ENCODE assay signal across 9 cellular contexts in genomic region chr4:25913056-25913850, GRCh38. TPM values are rescaled to one million over a fixed set of nuclear protein-coding genes. Genes with fewer than 3 reads are reported as not detected.
A peak's percentile ranks its signal among the peaks of the same experiment; 100 is the strongest.
DNase-seq lines count a peak whose midpoint lies in the region; ATAC-seq, FAIRE-seq and TF ChIP-seq lines count a peak whose summit lies in the region.
"Had no signal": no experiment of that assay in that cellular context is flagged by ENCODE, and none has a peak within 500 bp of the region (broad histone marks: within the 10 kb centered on the region; RNA-seq: fewer than 3 reads in every experiment).

No MANE protein-coding gene starts in this region.

- TF ChIP-seq POLR2A in GM12891 (IDR thresholded peaks at IDR 0.05; ENCODE audit: low read depth, low read length): 0 out of 2 replicates have a peak, but pooled peaks have one; percentile 25
- TF ChIP-seq POLR2A in heart left ventricle (IDR thresholded peaks at IDR 0.05): no peak
- TF ChIP-seq POLR2A in prostate gland (IDR thresholded peaks at IDR 0.05): no peak

- H3K4me3 ChIP-seq in H7 (ENCODE audit: insufficient read depth, low read depth, low read length) (peak overlapping the region; percentile 64), heart left ventricle (peak overlapping the region; percentile 8 to 94 (median 76)), prostate gland (peak overlapping the region; percentile 76 to 85)

- H3K36me3 ChIP-seq in H7 (replicated peaks; ENCODE audit: control insufficient read depth, insufficient read depth, low read length): no peaks in the 10 kb centered on the region
- H3K36me3 ChIP-seq in heart left ventricle: no peaks in the 10 kb centered on the region
- no peaks in the 10 kb centered on the region for H3K36me3 ChIP-seq in prostate gland

- H3K27me3 ChIP-seq in H7 (ENCODE audit: control insufficient read depth, insufficient read depth, low read length) (peaks cover 5% of the 10 kb centered on the region; the same call in 1 of the 2 replicates), heart left ventricle (no peaks in the 10 kb centered on the region), prostate gland (replicated peaks; ENCODE audit: insufficient read depth) (no peaks in the 10 kb centered on the region)

- peak; percentile 20 for FAIRE-seq in GM12891 (lab: Jason Lieb, UNC)
- FAIRE-seq: colon had no signal

- H3K9me3 ChIP-seq in heart left ventricle: no peaks in the 10 kb centered on the region
- no peaks in the 10 kb centered on the region for H3K9me3 ChIP-seq in prostate gland

- TF ChIP-seq CTCF in heart left ventricle (IDR thresholded peaks at IDR 0.05) (no peak), prostate gland (IDR thresholded peaks at IDR 0.05) (no peak)

- H3K4me1 ChIP-seq in heart left ventricle (peaks cover 2 to 23% (median 15%) of the 10 kb centered on the region in 12 donors), prostate gland (replicated peaks) (no peaks in the 10 kb centered on the region)

- intact Hi-C loops in heart left ventricle (cut with DNase I): loop anchor here in 5 of 10 donors (5.0 to 10.0 kb wide), 4 partner anchors 48 to 499 kb away; partner anchors contain the start of genes SEL1L3 (in 4 of the 5) and RBPJ (in 1 of the 5)
- intact Hi-C loops in prostate gland (cut with DNase I): loop anchor here (10.0 kb wide), 1 partner anchor 402 kb away; no protein-coding TSS in a partner anchor

- ATAC-seq in heart left ventricle: peak in 3 of 4 donors; percentile 3 to 27 (median 24)

- H3K27ac ChIP-seq in heart left ventricle (peak overlapping the region; percentile 53 to 95 (median 89)), prostate gland (peak overlapping the region; percentile 79 to 82)

- 6 to 8% (median 7%) methylated on average over 26 of the region's 26 CpGs for WGBS in heart left ventricle, 4 donors
- WGBS in prostate gland: 9% methylated on average over 26 of the region's 26 CpGs

- DNase-seq in GM12891 (ENCODE audit: insufficient read length, low spot score): peak; percentile 25
- peak; percentile 47 for DNase-seq in H7
- peak; percentile 34 for DNase-seq in MV-4-11 (lab: John Stamatoyannopoulos, UW)
- DNase-seq in activated gamma-delta T cell treated with Interleukin-2 at 50 U/mL for 16 hours: peak; percentile 31
- DNase-seq in heart left ventricle: peak; percentile 37 to 72 (median 41)
- no peak for DNase-seq in prostate gland (ENCODE audit: low spot score)
- DNase-seq in NCI-H2107 (lab: John Stamatoyannopoulos, UW): no peak
- no peak for DNase-seq in midbrain (lab: John Stamatoyannopoulos, UW)

TF ChIP-seq in GM12891, 5 proteins besides CTCF, POLR2A, EP300 and RAD21:
- no peak for TF ChIP-seq POU2F2 (IDR thresholded peaks at IDR 0.05; ENCODE audit: low read depth, low read length)
- TF ChIP-seq TAF1 (IDR thresholded peaks at IDR 0.05; ENCODE audit: low read depth, low read length): no peak
- TF ChIP-seq POLR2AphosphoS5 (IDR thresholded peaks at IDR 0.05; ENCODE audit: low read depth, low read length): no peak
- TF ChIP-seq PAX5 (IDR thresholded peaks at IDR 0.05; ENCODE audit: insufficient read depth, low read length, severe bottlenecking): no peak
- TF ChIP-seq SPI1 (IDR thresholded peaks at IDR 0.05; ENCODE audit: low read depth, low read length): 0 out of 2 replicates have a peak, but pooled peaks have one; percentile 15

RNA-seq across cellular contexts. Expression of gene SMIM20, which starts 0.8 kb away (rescaled TPM):
- 31.2 TPM for polyA plus RNA-seq in GM12891 (2012; ENCODE audit: low read depth, missing spikeins)
- total RNA-seq in H7 (2014; rRNA removed; shearing (Covaris generic)): 55.3 and 81.1 TPM in 2 replicates
- total RNA-seq in heart left ventricle (10 to 100 TPM; 27.4 to 50.8 (median 37.2) TPM), prostate gland (10 to 100 TPM; 34.7 to 35.7 TPM)
- polyA plus RNA-seq in heart left ventricle: 10 to 100 TPM; 40.3 to 42.3 TPM

RNA-seq across cellular contexts. Expression of gene SEL1L3, which starts 50.5 kb away (rescaled TPM):
- polyA plus RNA-seq in GM12891 (2012; ENCODE audit: low read depth, missing spikeins): 42.4 TPM
- 25.1 and 28.1 TPM in 2 replicates for total RNA-seq in H7 (2014; rRNA removed; shearing (Covaris generic))
- total RNA-seq in heart left ventricle (10 to 100 TPM in 2 of 9 donors, 1 to 10 TPM in 7; 2.1 to 20.7 (median 3.6) TPM), prostate gland (10 to 100 TPM; 22.2 to 26.1 TPM)
- polyA plus RNA-seq in heart left ventricle: 1 to 10 TPM; 1.1 to 2.9 TPM

Comparison
In these comparisons a context has a peak if more than half of its experiments do, and no peak if none do; other contexts are left out.
1. DNase-seq: peak in GM12891 (single experiment), H7 (single experiment), MV-4-11 (single experiment), activated gamma-delta T cell treated with Interleukin-2 at 50 U/mL for 16 hours (single experiment) and heart left ventricle (5 of 5); none in prostate gland (single experiment), NCI-H2107 (single experiment) and midbrain (single experiment).
2. Peak in every context shown above with its lines, with median percentiles within 50 percentile points of each other: H3K4me3 ChIP-seq.